9 cellular contexts compared by ENCODE assay signal in the genomic region with DNA sequence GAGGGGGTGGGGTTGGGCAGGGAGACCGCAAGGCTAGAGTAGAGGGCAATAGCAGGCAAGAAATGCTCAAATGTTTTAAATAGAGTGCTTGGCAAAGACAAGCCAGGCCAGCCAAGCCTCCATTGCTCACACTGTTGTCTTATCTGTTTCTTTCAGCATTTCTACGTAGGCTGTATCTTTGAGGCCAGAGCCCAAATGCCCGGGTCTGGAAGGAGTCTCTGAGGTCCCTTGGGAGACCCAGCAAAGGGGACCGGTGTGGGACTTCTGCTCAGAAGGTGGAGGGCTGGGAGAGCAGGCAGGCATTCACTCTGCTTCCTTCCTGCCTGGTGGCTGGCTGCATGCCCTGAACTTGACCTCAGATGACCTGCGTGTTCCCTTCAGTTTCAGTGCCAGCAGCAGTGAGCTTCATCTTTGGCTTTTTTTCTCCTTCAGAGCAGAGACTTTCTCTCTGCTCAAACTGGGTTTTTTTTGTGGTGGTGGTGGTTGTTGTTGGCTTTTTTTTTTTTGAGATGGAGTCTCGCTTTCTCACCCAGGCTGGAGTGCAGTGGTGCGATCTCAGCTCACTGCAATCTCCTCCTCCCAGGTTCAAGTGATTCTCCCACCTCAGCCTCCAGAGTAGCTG. TPM values are rescaled to one million over a fixed set of nuclear protein-coding genes. Genes with fewer than 3 reads are reported as not detected.
A peak's percentile ranks its signal among the peaks of the same experiment; 100 is the strongest.
DNase-seq lines count a peak whose midpoint lies in the region; ATAC-seq, FAIRE-seq and TF ChIP-seq lines count a peak whose summit lies in the region.
"Had no signal": no experiment of that assay in that cellular context is flagged by ENCODE, and none has a peak within 500 bp of the region (broad histone marks: within the 10 kb centered on the region; RNA-seq: fewer than 3 reads in every experiment).

No MANE protein-coding gene starts in this region.

- H3K27ac Mint-ChIP-seq in naive B cell: peak overlapping the region in 5 of 6 donors; percentile 44 to 92 (median 78)

- intact Hi-C loops in K562 (cut with micrococcal nuclease): no loop called here

- H3K79me2 ChIP-seq in K562 (ENCODE audit: control insufficient read depth, insufficient read depth, low read length): no peaks in the 10 kb centered on the region

- H2AFZ ChIP-seq in K562 (ENCODE audit: low read depth, low read length): peak overlapping the region; percentile 65; the same call in 1 of the 2 replicates

- POLR2A ChIA-PET in RWPE1 (lab: Yijun Ruan, JAX; ENCODE audit: low non-redundant PET) (no interaction called here), K562 (lab: Yijun Ruan, JAX) (interaction anchor here (0.6 to 1.4 kb wide), 6 partner anchors 9 to 124 kb away, joined by 3 to 6 read pairs (median 5); a partner anchor contains a TSS)

- peak; percentile 94 for FAIRE-seq in K562 (lab: Jason Lieb, UNC)

- H3K9me3 ChIP-seq in K562 (replicated peaks; ENCODE audit: control insufficient read depth, insufficient read depth, low read depth, low read length): no peaks in the 10 kb centered on the region
- H3K9me3 ChIP-seq: gastrocnemius medialis had no signal

- no peaks in the 10 kb centered on the region for H4K20me1 ChIP-seq in K562 (replicated peaks; ENCODE audit: control insufficient read depth, insufficient read depth, low read length)

- no peaks in the 10 kb centered on the region for H3K27me3 Mint-ChIP-seq in naive B cell

- in situ Hi-C loops in K562 (cut with MboI): no loop called here

- TF ChIP-seq CTCF in RWPE1 (conservative IDR thresholded peaks at IDR 0.05; ENCODE audit: low read depth) (no peak), K562 (IDR thresholded peaks at IDR 0.05 in 2 of 3, conservative IDR thresholded peaks at IDR 0.05 in 1 of 3; ENCODE audit: insufficient read depth in 2 of 3, low read depth in 1 of 3, low read length in 3 of 3) (no peak)

- TF ChIP-seq POLR2A in K562 (conservative IDR thresholded peaks at IDR 0.05): no peak

- 3% methylated on average over 7 of the region's 7 CpGs for WGBS in K562 (ENCODE audit: insufficient coverage, low coverage, missing lambda C conversion rate)

- H3K27ac ChIP-seq in RWPE1 (peak overlapping the region; percentile 62), K562 (ENCODE audit: extremely low read depth, low read depth, low read length) (peak overlapping the region; percentile 78)

- 0 out of 3 replicates have a peak, but pooled peaks cover 2% of the 10 kb centered on the region for H3K36me3 ChIP-seq in K562 (ENCODE audit: control insufficient read depth, insufficient read depth, low read length)
- H3K36me3 ChIP-seq: gastrocnemius medialis had no signal

- H3K4me2 ChIP-seq in K562 (ENCODE audit: insufficient read depth, low read length): peak overlapping the region; percentile 73

- DNase-seq in CD1c-positive myeloid dendritic cell (ENCODE audit: extremely low spot score) (peak; percentile 61), RWPE1 (ENCODE audit: low spot score) (no peak), K562 (ENCODE audit: extremely low read depth in 1 of 4, low spot score in 3 of 4) (peak; percentile 62 to 89 (median 74)), naive B cell (peak; percentile 62), dedifferentiated amniotic fluid mesenchymal stem cell (ENCODE audit: extremely low spot score) (no peak), NCI-H187 treated with DMSO at 0.1 percent for 48 hours (lab: John Stamatoyannopoulos, UW) (no peak)

- H3K9me1 ChIP-seq in K562 (ENCODE audit: control insufficient read depth, insufficient read depth, low read length): no peaks in the 10 kb centered on the region

- H3K27me3 ChIP-seq in K562 (ENCODE audit: control insufficient read depth in 2 of 2, insufficient read depth in 2 of 2, low read length in 2 of 2): no peaks in the 10 kb centered on the region
- H3K27me3 ChIP-seq: gastrocnemius medialis had no signal

- H3K4me3 ChIP-seq in K562: no peak overlapping the region
- H3K4me3 ChIP-seq: gastrocnemius medialis had no signal

- no peaks in the 10 kb centered on the region for H3K36me3 Mint-ChIP-seq in naive B cell

- TF ChIP-seq EP300 in K562 (IDR thresholded peaks at IDR 0.05; ENCODE audit: low read length): peak; percentile 65; the same call in 1 of the 2 replicates

- peak overlapping the region; percentile 49 to 85 for H3K9ac ChIP-seq in K562 (ENCODE audit: insufficient read depth in 1 of 2, low read depth in 2 of 2, low read length in 2 of 2)

- ATAC-seq in GM19035 (IDR thresholded peaks at IDR 0.05; ENCODE audit: unreplicated experiment) (peak; percentile 70), HG03159 (IDR thresholded peaks at IDR 0.05; ENCODE audit: unreplicated experiment) (peak; percentile 68), K562 (peak; percentile 86), naive B cell (ENCODE audit: low read depth in 2 of 2) (peak; percentile 90 to 93)

- H3K9me3 Mint-ChIP-seq in naive B cell: no peaks in the 10 kb centered on the region

- no peak for TF ChIP-seq RAD21 in K562 (CRISPR knock-in tag; conservative IDR thresholded peaks at IDR 0.05 in 1 of 2, IDR thresholded peaks at IDR 0.05 in 1 of 2)

- peaks cover 27 to 66% (median 49%) of the 10 kb centered on the region in 3 donors for H3K4me1 Mint-ChIP-seq in naive B cell

- peak overlapping the region; percentile 50 to 92 (median 82) for H3K4me3 Mint-ChIP-seq in naive B cell

- CTCF ChIA-PET in RWPE1 (lab: Yijun Ruan, JAX): interaction anchor here (1.2 kb wide), 1 partner anchor 49 kb away, joined by 3 read pairs; no protein-coding TSS in a partner anchor
- CTCF ChIA-PET in K562 (lab: Yijun Ruan, JAX; ENCODE audit: low intra/inter-chr PET ratio): no interaction called here

- peaks cover 20 to 31% of the 10 kb centered on the region in 2 experiments for H3K4me1 ChIP-seq in K562 (replicated peaks in 1 of 2; ENCODE audit: control insufficient read depth in 2 of 2, insufficient read depth in 2 of 2, low read length in 2 of 2)

- no TSS peak for BruUV-seq in K562 (replicated peaks; lab: Mats Ljungman, UMichigan)

TF ChIP-seq in K562, 482 proteins besides CTCF, POLR2A, EP300 and RAD21 (continues in another document):
- TF ChIP-seq SMARCC2 (IDR thresholded peaks at IDR 0.05; ENCODE audit: low read depth): peak; percentile 67; the same call in 1 of the 2 replicates
- peak; percentile 87 for TF ChIP-seq TAL1 (IDR thresholded peaks at IDR 0.05)
- TF ChIP-seq HCFC1 (IDR thresholded peaks at IDR 0.05; ENCODE audit: low read depth, low read length): no peak
- TF ChIP-seq NBN (IDR thresholded peaks at IDR 0.05; ENCODE audit: low read depth): peak; percentile 39; the same call in 1 of the 2 replicates
- peak; percentile 67 for TF ChIP-seq BRD9 (IDR thresholded peaks at IDR 0.05; ENCODE audit: low read depth, partially characterized antibody)
- TF ChIP-seq ZNF583 (CRISPR knock-in tag; IDR thresholded peaks at IDR 0.05): no peak
- peak; percentile 88 for TF ChIP-seq TEAD4 (IDR thresholded peaks at IDR 0.05; ENCODE audit: low read length)
- no peak for TF ChIP-seq TEAD4 (CRISPR knock-in tag; IDR thresholded peaks at IDR 0.05; ENCODE audit: borderline replicate concordance)
- TF ChIP-seq ZBTB7A (IDR thresholded peaks at IDR 0.05; ENCODE audit: borderline replicate concordance, control insufficient read depth, low read depth, low read length): peak; percentile 75; the same call in 1 of the 2 replicates
- peak; percentile 88 for TF ChIP-seq CBFA2T2 (conservative IDR thresholded peaks at IDR 0.05)
- TF ChIP-seq L3MBTL2 (IDR thresholded peaks at IDR 0.05): peak; percentile 52; the same call in 1 of the 2 replicates
- TF ChIP-seq HDAC1 (IDR thresholded peaks at IDR 0.05): peak in 1 of 2 experiments; percentile 43; a peak in 1 of 4 replicates

RNA-seq across cellular contexts. Expression of a gene that starts 13.7 kb away (rescaled TPM):
- 24.7 and 26.6 TPM in 2 replicates for total RNA-seq in K562 (2011; cell fraction: chromatin; rRNA removed; ENCODE audit: low replicate concordance)
- 14.5 and 15.1 TPM in 2 replicates for total RNA-seq in K562 (2011; cell fraction: nucleolus; rRNA removed)
- total RNA-seq in K562 (2011; cell fraction: nucleoplasm; rRNA removed): 20.1 and 32.4 TPM in 2 replicates
- 4.9 and 7.1 TPM in 2 replicates for total RNA-seq in K562 (2014; rRNA removed)
- 5.4 and 5.6 TPM in 2 replicates for total RNA-seq in K562 (2014; rRNA removed; fragmentation: Illumina TruSeq; extraction: Trizol)
- 6.3 and 6.4 TPM in 2 replicates for total RNA-seq in K562 (2015; rRNA removed; fragmentation: Illumina TruSeq; extraction: Trizol)
- 15.5 and 16.3 TPM in 2 replicates for total RNA-seq in K562 (2021)
- 3.2 and 5.2 TPM in 2 replicates for polyA plus RNA-seq in K562 (2011; rRNA removed)
- polyA plus RNA-seq in K562 (2011; cell fraction: cytosol; rRNA removed): 3.0 and 3.4 TPM in 2 replicates
- polyA plus RNA-seq in K562 (2011; cell fraction: nucleus; rRNA removed): 7.8 and 14.6 TPM in 2 replicates
- 6.3 and 6.6 TPM in 2 replicates for polyA plus RNA-seq in K562 (2012)
- 8.7 and 9.0 TPM in 2 replicates for polyA plus RNA-seq in K562 (2014; fragmentation: Illumina TruSeq; extraction: Trizol)
- under 1 TPM; 0.35 to 0.58 TPM for polyA plus RNA-seq in K562 (2014; fragmentation: Nextera tagmentation; extraction: Ambion mirVana)
- 5.3 and 5.5 TPM in 2 replicates for polyA plus RNA-seq in K562 (2014; rRNA removed)
- 6.5 and 10.2 TPM in 2 replicates for polyA minus RNA-seq in K562 (2011; rRNA and poly(A)+ RNA removed)
- polyA minus RNA-seq in K562 (2011; cell fraction: cytosol; rRNA and poly(A)+ RNA removed): 10.4 and 12.0 TPM in 2 replicates
- polyA minus RNA-seq in K562 (2011; cell fraction: nucleus; rRNA and poly(A)+ RNA removed): 5.7 and 7.3 TPM in 2 replicates
- 1 to 10 TPM in 1 of 6 donors, under 1 TPM in 5; 0.03 to 1.2 (median 0.53) TPM for polyA plus RNA-seq in naive B cell (ENCODE audit: low read depth in 6 of 6)

RNA-seq across cellular contexts. Expression of a gene that starts 44.3 kb away (rescaled TPM):
- 33.8 and 38.3 TPM in 2 replicates for total RNA-seq in K562 (2011; cell fraction: chromatin; rRNA removed; ENCODE audit: low replicate concordance)
- 33.5 and 37.1 TPM in 2 replicates for total RNA-seq in K562 (2011; cell fraction: nucleolus; rRNA removed)
- 36.7 and 58.4 TPM in 2 replicates for total RNA-seq in K562 (2011; cell fraction: nucleoplasm; rRNA removed)
- total RNA-seq in K562 (2014; rRNA removed) (67.0 and 68.4 TPM in 2 replicates), K562 (2014; rRNA removed; fragmentation: Illumina TruSeq; extraction: Trizol) (79.0 and 87.6 TPM in 2 replicates), K562 (2015; rRNA removed; fragmentation: Illumina TruSeq; extraction: Trizol) (83.4 and 91.1 TPM in 2 replicates), K562 (2021) (91.7 and 92.5 TPM in 2 replicates)
- polyA plus RNA-seq in K562 (2011; rRNA removed) (129 and 170 TPM in 2 replicates), K562 (2014; fragmentation: Illumina TruSeq; extraction: Trizol) (139 and 147 TPM in 2 replicates), K562 (2014; fragmentation: Nextera tagmentation; extraction: Ambion mirVana) (100 to 1,000 TPM; 258 to 288 TPM), K562 (2014; rRNA removed) (126 and 140 TPM in 2 replicates), naive B cell (ENCODE audit: low read depth in 6 of 6) (100 to 1,000 TPM; 192 to 245 (median 213) TPM)
- polyA plus RNA-seq in K562 (2011; cell fraction: cytosol; rRNA removed): 125 and 156 TPM in 2 replicates
- 64.6 and 74.4 TPM in 2 replicates for polyA plus RNA-seq in K562 (2011; cell fraction: nucleus; rRNA removed)
- 79.1 and 122 TPM in 2 replicates for polyA plus RNA-seq in K562 (2012)
- 33.3 and 40.1 TPM in 2 replicates for polyA minus RNA-seq in K562 (2011; rRNA and poly(A)+ RNA removed)
- 25.8 and 39.5 TPM in 2 replicates for polyA minus RNA-seq in K562 (2011; cell fraction: cytosol; rRNA and poly(A)+ RNA removed)
- 28.5 and 30.0 TPM in 2 replicates for polyA minus RNA-seq in K562 (2011; cell fraction: nucleus; rRNA and poly(A)+ RNA removed)

Comparison
In these comparisons a context has a peak if more than half of its experiments do, and no peak if none do; other contexts are left out.
1. DNase-seq: peak in CD1c-positive myeloid dendritic cell (single experiment), K562 (4 of 4) and naive B cell (single experiment); none in RWPE1 (single experiment), dedifferentiated amniotic fluid mesenchymal stem cell (single experiment) and NCI-H187 treated with DMSO at 0.1 percent for 48 hours (single experiment).
2. Peak in every context shown above with its lines, with median percentiles within 50 percentile points of each other: ATAC-seq.